21 cellular contexts compared by ENCODE assay signal in the genomic region with DNA sequence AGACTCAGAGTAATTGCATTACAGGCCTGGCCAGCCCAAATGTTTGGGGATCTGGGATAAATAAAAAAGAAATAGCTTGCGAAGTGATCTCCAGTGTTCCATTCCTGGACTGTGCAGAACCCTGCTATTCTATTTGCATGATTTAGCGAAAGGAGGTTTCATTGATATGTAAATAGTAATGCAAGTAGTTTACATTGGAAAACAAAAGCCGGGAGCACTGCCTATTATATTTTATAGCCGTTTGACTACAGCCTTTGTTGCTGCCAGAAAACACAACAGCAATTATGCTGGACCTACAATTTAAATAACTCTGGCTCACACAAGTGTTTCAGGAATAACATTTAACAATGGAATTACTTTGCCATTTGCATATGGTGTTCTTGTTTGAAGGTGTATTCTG.
DNase-seq lines count a peak whose midpoint lies in the region; ATAC-seq and TF ChIP-seq lines count a peak whose summit lies in the region.
"Had no signal": no experiment of that assay in that cellular context is flagged by ENCODE, and none has a peak within 500 bp of the region (broad histone marks: within the 10 kb centered on the region; RNA-seq: fewer than 3 reads in every experiment).

No MANE protein-coding gene starts in this region.

- peaks cover 15% of the 10 kb centered on the region for H3K4me1 Mint-ChIP-seq in activated CD4-positive, alpha-beta memory T cell treated with anti-CD3 and anti-CD28 coated beads, Interleukin-2, amount 10 ng/mL, durations not matched to agents 7 days and 5 days
- peaks cover 13% of the 10 kb centered on the region for H3K4me1 Mint-ChIP-seq in activated CD4-positive, alpha-beta memory T cell treated with anti-CD3 and anti-CD28 coated beads for 36 hours (ENCODE audit: low read depth)
- peaks cover 10% of the 10 kb centered on the region for H3K4me1 Mint-ChIP-seq in activated naive CD8-positive, alpha-beta T cell treated with anti-CD3 and anti-CD28 coated beads, Interleukin-2, amount 10 ng/mL, durations not matched to agents 7 days and 5 days
- peaks cover 34% of the 10 kb centered on the region for H3K4me1 Mint-ChIP-seq in stimulated activated memory B cell treated with anti-CD40 and anti-IgM and Interleukin-4, amounts not matched to agents 10 μg/mL and 1 μg/mL and 100 μg/mL, for 72 hours
- no peaks in the 10 kb centered on the region for H3K4me1 Mint-ChIP-seq in progenitor cell of endocrine pancreas (ENCODE audit: low read depth)

- no peak for DNase-seq in activated CD4-positive, alpha-beta memory T cell treated with anti-CD3 and anti-CD28 coated beads, Interleukin-2, amount 10 ng/mL, durations not matched to agents 7 days and 5 days
- no peak for DNase-seq in activated CD4-positive, alpha-beta memory T cell treated with anti-CD3 and anti-CD28 coated beads for 36 hours
- DNase-seq in NCI-H146 treated with DMSO at 0.1 percent for 48 hours (lab: John Stamatoyannopoulos, UW; ENCODE audit: unreplicated experiment): peak; percentile 8
- DNase-seq in activated naive CD8-positive, alpha-beta T cell treated with anti-CD3 and anti-CD28 coated beads, Interleukin-2, amount 10 ng/mL, durations not matched to agents 7 days and 5 days: no peak
- no peak for DNase-seq in NCI-H524 (lab: John Stamatoyannopoulos, UW)
- DNase-seq in progenitor cell of endocrine pancreas (ENCODE audit: low spot score, unreplicated experiment): no peak
- no peak for DNase-seq in NCI-H1092 (lab: John Stamatoyannopoulos, UW)
- DNase-seq: activated CD8-positive, alpha-beta memory T cell treated with anti-CD3 and anti-CD28 coated beads for 24 hours; activated effector memory CD4-positive, alpha-beta T cell treated with Interleukin-2 at 50 U/mL for 16 hours; body of pancreas; dermis blood vessel endothelial cell; EL; KG1; mesenchymal stem cell; NCI-H1436 treated with DMSO at 0.1 percent for 48 hours; RPMI8226; stimulated activated naive CD4-positive, alpha-beta T cell treated with Interleukin-2 at 50 U/mL for 16 hours had no signal

- no peak for TF ChIP-seq CTCF in progenitor cell of endocrine pancreas (IDR thresholded peaks at IDR 0.05; ENCODE audit: unreplicated experiment)

- no peak for ATAC-seq in activated naive CD8-positive, alpha-beta T cell treated with anti-CD3 and anti-CD28 coated beads, Interleukin-2, amount 10 ng/mL, durations not matched to agents 7 days and 5 days (ENCODE audit: low read depth)
- no peak for ATAC-seq in stimulated activated memory B cell treated with anti-CD40 and anti-IgM and Interleukin-4, amounts not matched to agents 10 μg/mL and 1 μg/mL and 100 μg/mL, for 72 hours
- ATAC-seq: A549, body of pancreas had no signal

- CTCF ChIA-PET in activated CD4-positive, alpha-beta memory T cell treated with anti-CD3 and anti-CD28 coated beads, Interleukin-2, amount 10 ng/mL, durations not matched to agents 7 days and 5 days (lab: Charles Lee): no interaction called here
- CTCF ChIA-PET in activated CD4-positive, alpha-beta memory T cell treated with anti-CD3 and anti-CD28 coated beads for 36 hours (lab: Charles Lee): no interaction called here

- intact Hi-C loops in activated CD4-positive, alpha-beta memory T cell treated with anti-CD3 and anti-CD28 coated beads for 36 hours (cut with micrococcal nuclease): no loop called here

- peaks cover 34% of the 10 kb centered on the region for H3K9me3 Mint-ChIP-seq in activated CD4-positive, alpha-beta memory T cell treated with anti-CD3 and anti-CD28 coated beads, Interleukin-2, amount 10 ng/mL, durations not matched to agents 7 days and 5 days
- H3K9me3 Mint-ChIP-seq in activated CD4-positive, alpha-beta memory T cell treated with anti-CD3 and anti-CD28 coated beads for 36 hours: peaks cover 16% of the 10 kb centered on the region
- peaks cover 30% of the 10 kb centered on the region for H3K9me3 Mint-ChIP-seq in activated naive CD8-positive, alpha-beta T cell treated with anti-CD3 and anti-CD28 coated beads, Interleukin-2, amount 10 ng/mL, durations not matched to agents 7 days and 5 days
- peaks cover 23% of the 10 kb centered on the region for H3K9me3 Mint-ChIP-seq in stimulated activated memory B cell treated with anti-CD40 and anti-IgM and Interleukin-4, amounts not matched to agents 10 μg/mL and 1 μg/mL and 100 μg/mL, for 72 hours
- peaks cover 7% of the 10 kb centered on the region for H3K9me3 Mint-ChIP-seq in progenitor cell of endocrine pancreas (ENCODE audit: low read depth)

- H3K27me3 Mint-ChIP-seq in activated CD4-positive, alpha-beta memory T cell treated with anti-CD3 and anti-CD28 coated beads, Interleukin-2, amount 10 ng/mL, durations not matched to agents 7 days and 5 days: no peaks in the 10 kb centered on the region
- H3K27me3 Mint-ChIP-seq in activated CD4-positive, alpha-beta memory T cell treated with anti-CD3 and anti-CD28 coated beads for 36 hours: no peaks in the 10 kb centered on the region
- H3K27me3 Mint-ChIP-seq in activated naive CD8-positive, alpha-beta T cell treated with anti-CD3 and anti-CD28 coated beads, Interleukin-2, amount 10 ng/mL, durations not matched to agents 7 days and 5 days: no peaks in the 10 kb centered on the region
- no peaks in the 10 kb centered on the region for H3K27me3 Mint-ChIP-seq in stimulated activated memory B cell treated with anti-CD40 and anti-IgM and Interleukin-4, amounts not matched to agents 10 μg/mL and 1 μg/mL and 100 μg/mL, for 72 hours
- peaks cover 15% of the 10 kb centered on the region for H3K27me3 Mint-ChIP-seq in progenitor cell of endocrine pancreas

- H3K4me3 Mint-ChIP-seq in activated CD4-positive, alpha-beta memory T cell treated with anti-CD3 and anti-CD28 coated beads, Interleukin-2, amount 10 ng/mL, durations not matched to agents 7 days and 5 days: no peak overlapping the region
- no peak overlapping the region for H3K4me3 Mint-ChIP-seq in activated CD4-positive, alpha-beta memory T cell treated with anti-CD3 and anti-CD28 coated beads for 36 hours
- no peak overlapping the region for H3K4me3 Mint-ChIP-seq in activated naive CD8-positive, alpha-beta T cell treated with anti-CD3 and anti-CD28 coated beads, Interleukin-2, amount 10 ng/mL, durations not matched to agents 7 days and 5 days
- no peak overlapping the region for H3K4me3 Mint-ChIP-seq in stimulated activated memory B cell treated with anti-CD40 and anti-IgM and Interleukin-4, amounts not matched to agents 10 μg/mL and 1 μg/mL and 100 μg/mL, for 72 hours
- no peak overlapping the region for H3K4me3 Mint-ChIP-seq in progenitor cell of endocrine pancreas (ENCODE audit: low read depth)
- H3K4me3 Mint-ChIP-seq: neural crest cell, type B pancreatic cell had no signal

- POLR2A ChIA-PET in activated CD4-positive, alpha-beta memory T cell treated with anti-CD3 and anti-CD28 coated beads, Interleukin-2, amount 10 ng/mL, durations not matched to agents 7 days and 5 days (lab: Charles Lee): no interaction called here
- POLR2A ChIA-PET in activated CD4-positive, alpha-beta memory T cell treated with anti-CD3 and anti-CD28 coated beads for 36 hours (lab: Charles Lee): no interaction called here
- POLR2A ChIA-PET in activated naive CD8-positive, alpha-beta T cell treated with anti-CD3 and anti-CD28 coated beads, Interleukin-2, amount 10 ng/mL, durations not matched to agents 7 days and 5 days (lab: Charles Lee): no interaction called here

- peaks cover 15% of the 10 kb centered on the region for H3K36me3 Mint-ChIP-seq in activated CD4-positive, alpha-beta memory T cell treated with anti-CD3 and anti-CD28 coated beads, Interleukin-2, amount 10 ng/mL, durations not matched to agents 7 days and 5 days (ENCODE audit: low read depth)
- peaks cover 12% of the 10 kb centered on the region for H3K36me3 Mint-ChIP-seq in activated CD4-positive, alpha-beta memory T cell treated with anti-CD3 and anti-CD28 coated beads for 36 hours
- H3K36me3 Mint-ChIP-seq in activated naive CD8-positive, alpha-beta T cell treated with anti-CD3 and anti-CD28 coated beads, Interleukin-2, amount 10 ng/mL, durations not matched to agents 7 days and 5 days: peaks cover 22% of the 10 kb centered on the region
- H3K36me3 Mint-ChIP-seq in stimulated activated memory B cell treated with anti-CD40 and anti-IgM and Interleukin-4, amounts not matched to agents 10 μg/mL and 1 μg/mL and 100 μg/mL, for 72 hours: peaks cover 44% of the 10 kb centered on the region
- H3K36me3 Mint-ChIP-seq in progenitor cell of endocrine pancreas (ENCODE audit: insufficient read depth): no peaks in the 10 kb centered on the region
- H3K36me3 Mint-ChIP-seq: type B pancreatic cell had no signal

- peak overlapping the region; percentile 61 for H3K27ac Mint-ChIP-seq in activated CD4-positive, alpha-beta memory T cell treated with anti-CD3 and anti-CD28 coated beads, Interleukin-2, amount 10 ng/mL, durations not matched to agents 7 days and 5 days
- no peak overlapping the region for H3K27ac Mint-ChIP-seq in activated CD4-positive, alpha-beta memory T cell treated with anti-CD3 and anti-CD28 coated beads for 36 hours
- H3K27ac Mint-ChIP-seq in activated naive CD8-positive, alpha-beta T cell treated with anti-CD3 and anti-CD28 coated beads, Interleukin-2, amount 10 ng/mL, durations not matched to agents 7 days and 5 days: peak overlapping the region; percentile 75
- H3K27ac Mint-ChIP-seq in stimulated activated memory B cell treated with anti-CD40 and anti-IgM and Interleukin-4, amounts not matched to agents 10 μg/mL and 1 μg/mL and 100 μg/mL, for 72 hours: peak overlapping the region; percentile 60
- no peak overlapping the region for H3K27ac Mint-ChIP-seq in progenitor cell of endocrine pancreas
- H3K27ac Mint-ChIP-seq: type B pancreatic cell had no signal

Comparison
In these comparisons a context has a peak if more than half of its experiments do, and no peak if none do; other contexts are left out.
1. H3K27ac Mint-ChIP-seq: peak in activated CD4-positive, alpha-beta memory T cell treated with anti-CD3 and anti-CD28 coated beads, Interleukin-2, amount 10 ng/mL, durations not matched to agents 7 days and 5 days (single experiment), activated naive CD8-positive, alpha-beta T cell treated with anti-CD3 and anti-CD28 coated beads, Interleukin-2, amount 10 ng/mL, durations not matched to agents 7 days and 5 days (single experiment) and stimulated activated memory B cell treated with anti-CD40 and anti-IgM and Interleukin-4, amounts not matched to agents 10 μg/mL and 1 μg/mL and 100 μg/mL, for 72 hours (single experiment); none in activated CD4-positive, alpha-beta memory T cell treated with anti-CD3 and anti-CD28 coated beads for 36 hours (single experiment) and progenitor cell of endocrine pancreas (single experiment).